Comparison of ENCODE assay signal across 8 cellular contexts in genomic region chrX:51459125-51459524, GRCh38. TPM values are rescaled to one million over a fixed set of nuclear protein-coding genes. Genes with fewer than 3 reads are reported as not detected.
DNase-seq lines count a peak whose midpoint lies in the region; ATAC-seq and TF ChIP-seq lines count a peak whose summit lies in the region.

No MANE protein-coding gene starts in this region.

- intact Hi-C loops in heart left ventricle (cut with DNase I) (loop anchor here in 3 of 10 donors (5.0 to 10.0 kb wide), 3 partner anchors 122 to 314 kb away; partner anchors contain the start of gene NUDT10 (in 1 of the 3)), Right ventricle myocardium superior (cut with DNase I) (no loop called here), upper lobe of right lung (cut with DNase I) (no loop called here)

- no peak overlapping the region for H3K4me3 ChIP-seq in heart left ventricle
- H3K4me3 ChIP-seq in epithelial cell of esophagus (ENCODE audit: low read length): no peak overlapping the region
- H3K4me3 ChIP-seq in upper lobe of right lung: no peak overlapping the region

- H3K27ac ChIP-seq in heart left ventricle (no peak overlapping the region), upper lobe of right lung (no peak overlapping the region)

- ATAC-seq in heart left ventricle (no peak), Right ventricle myocardium superior (ENCODE audit: poor library complexity) (no peak), upper lobe of right lung (no peak), HG02852 (IDR thresholded peaks at IDR 0.05; ENCODE audit: unreplicated experiment) (no peak)

- peak in 9 of 12 donors; percentile 8 to 50 (median 19) for TF ChIP-seq CTCF in heart left ventricle (IDR thresholded peaks at IDR 0.05)
- peak; percentile 49 for TF ChIP-seq CTCF in epithelial cell of esophagus (IDR thresholded peaks at IDR 0.05; ENCODE audit: insufficient read depth, low read depth, low read length, missing control alignments)
- TF ChIP-seq CTCF in upper lobe of right lung (IDR thresholded peaks at IDR 0.05): peak; percentile 41
- TF ChIP-seq CTCF in GM20000 (IDR thresholded peaks at IDR 0.05; ENCODE audit: extremely low read depth, missing control alignments): no peak

- no peak for TF ChIP-seq POLR2A in heart left ventricle (IDR thresholded peaks at IDR 0.05)

- H3K4me1 ChIP-seq in heart left ventricle: no peaks in the 10 kb centered on the region
- H3K4me1 ChIP-seq in upper lobe of right lung: no peaks in the 10 kb centered on the region

- H3K27me3 ChIP-seq in heart left ventricle (peaks cover 0 to 17% (median 0%) of the 10 kb centered on the region in 9 donors), upper lobe of right lung (no peaks in the 10 kb centered on the region)

- no peaks in the 10 kb centered on the region for H3K9me3 ChIP-seq in heart left ventricle
- H3K9me3 ChIP-seq in upper lobe of right lung: no peaks in the 10 kb centered on the region

- 27 to 38% (median 32%) methylated on average over 1 of the region's 1 CpG for WGBS in heart left ventricle, 4 donors

- H3K36me3 ChIP-seq in heart left ventricle (no peaks in the 10 kb centered on the region), upper lobe of right lung (no peaks in the 10 kb centered on the region)

- DNase-seq in heart left ventricle: no peak
- no peak for DNase-seq in Right ventricle myocardium superior
- peak; percentile 29 for DNase-seq in NCI-H69 (lab: John Stamatoyannopoulos, UW)
- peak; percentile 46 for DNase-seq in epithelial cell of esophagus (ENCODE audit: low read depth)
- DNase-seq in upper lobe of right lung: no peak
- DNase-seq in COLO829 (ENCODE audit: low spot score): no peak
- no peak for DNase-seq in GM20000 (ENCODE audit: low spot score)

RNA-seq across cellular contexts. Expression of gene NUDT11, which starts 37.3 kb away (rescaled TPM):
- total RNA-seq in heart left ventricle (under 1 TPM in 4 of 9 donors, not detected in 5; 0.11 to 0.32 (median 0.15) TPM), Right ventricle myocardium superior (not detected), upper lobe of right lung (0.64 TPM)
- polyA plus RNA-seq in heart left ventricle: under 1 TPM; 0.08 to 0.14 TPM

Comparison
In these comparisons a context has a peak if more than half of its experiments do, and no peak if none do; other contexts are left out.
1. DNase-seq: peak in NCI-H69 (single experiment) and epithelial cell of esophagus (single experiment); none in heart left ventricle (0 of 5), Right ventricle myocardium superior (single experiment), upper lobe of right lung (single experiment), COLO829 (single experiment) and GM20000 (single experiment).